13 cellular contexts compared by ENCODE assay signal in genomic region chr1:64856564-64856963, GRCh38.
DNase-seq lines count a peak whose midpoint lies in the region; ATAC-seq and TF ChIP-seq lines count a peak whose summit lies in the region.
"Had no signal": no experiment of that assay in that cellular context is flagged by ENCODE, and none has a peak within 500 bp of the region (broad histone marks: within the 10 kb centered on the region; RNA-seq: fewer than 3 reads in every experiment).

No MANE protein-coding gene starts in this region.

- TF ChIP-seq CTCF in DND-41 (IDR thresholded peaks at IDR 0.05; ENCODE audit: borderline replicate concordance, extremely low read depth, low read length, poor library complexity, severe bottlenecking) (no peak), RWPE1 (conservative IDR thresholded peaks at IDR 0.05; ENCODE audit: low read depth) (no peak)
- no peak for TF ChIP-seq CTCF in CD8-positive, alpha-beta T cell (IDR thresholded peaks at IDR 0.05)

- H3K4me1 Mint-ChIP-seq in natural killer cell treated with Interleukin-12 subunit alpha and Interleukin-12 subunit beta and Interleukin-15 and Interleukin-18, amount 100 ng/mL, for 72 hours (ENCODE audit: low read depth in 2 of 2), result peaks cover 27 to 38% of the 10 kb centered on the region in 2 donors
- peaks cover 18% of the 10 kb centered on the region for H3K4me1 Mint-ChIP-seq in CD8-positive, alpha-beta T cell (ENCODE audit: low read depth)

- DNase-seq in DND-41 (no peak), NCI-H1694 treated with DMSO at 0.1 percent for 48 hours (lab: John Stamatoyannopoulos, UW) (peak; percentile 84), cerebellar cortex (ENCODE audit: low spot score) (peak; percentile 84), RWPE1 (ENCODE audit: low spot score) (no peak), SKM-1 (lab: John Stamatoyannopoulos, UW; ENCODE audit: unreplicated experiment) (no peak), AG08395 (ENCODE audit: low spot score) (no peak)
- DNase-seq in natural killer cell treated with Interleukin-12 subunit alpha and Interleukin-12 subunit beta and Interleukin-15 and Interleukin-18, amount 100 ng/mL, for 72 hours (ENCODE audit: low spot score), result no peak
- no peak for DNase-seq in CD8-positive, alpha-beta T cell
- DNase-seq: central memory CD4-positive, alpha-beta T cell; DMS79; NCI-H748 treated with DMSO at 0.1 percent for 48 hours; stimulated activated CD4-positive, alpha-beta T cell treated with anti-CD3 and anti-CD28 coated beads, Interleukin-15, amount 100 ng/mL, for 24 hours had no signal

- H3K27ac Mint-ChIP-seq in natural killer cell treated with Interleukin-12 subunit alpha and Interleukin-12 subunit beta and Interleukin-15 and Interleukin-18, amount 100 ng/mL, for 72 hours, result peak overlapping the region; percentile 11 to 32
- no peak overlapping the region for H3K27ac Mint-ChIP-seq in CD8-positive, alpha-beta T cell
- H3K27ac Mint-ChIP-seq: stimulated activated memory B cell treated with anti-CD40 and anti-IgM and Interleukin-4, amounts not matched to agents 10 μg/mL and 1 μg/mL and 100 μg/mL, for 72 hours had no signal

- peaks cover 97% of the 10 kb centered on the region for H3K36me3 ChIP-seq in DND-41 (ENCODE audit: insufficient read depth, low read length)
- H3K36me3 ChIP-seq in CD8-positive, alpha-beta T cell (ENCODE audit: insufficient read depth, low read length), result peaks cover 73% of the 10 kb centered on the region

- no peak overlapping the region for H3K4me2 ChIP-seq in DND-41 (ENCODE audit: insufficient read depth, low read length)

- no peaks in the 10 kb centered on the region for H3K4me1 ChIP-seq in DND-41 (ENCODE audit: insufficient read depth, low read length)
- H3K4me1 ChIP-seq in CD8-positive, alpha-beta T cell (ENCODE audit: insufficient read depth, low read length), result no peaks in the 10 kb centered on the region

- no peaks in the 10 kb centered on the region for H3K79me2 ChIP-seq in DND-41 (ENCODE audit: insufficient read depth, low read length)

- CTCF ChIA-PET in CD8-positive, alpha-beta T cell (lab: Charles Lee), result interaction anchor here (3.0 kb wide), 1 partner anchor 219 kb away, joined by 9 read pairs; no protein-coding TSS in a partner anchor
- CTCF ChIA-PET in RWPE1 (lab: Yijun Ruan, JAX), result no interaction called here

- no peaks in the 10 kb centered on the region for H3K9me3 ChIP-seq in DND-41 (ENCODE audit: insufficient read depth, low read length, severe bottlenecking)
- H3K9me3 ChIP-seq in CD8-positive, alpha-beta T cell (ENCODE audit: low read length), result no peaks in the 10 kb centered on the region

- H3K4me3 ChIP-seq in DND-41 (ENCODE audit: low read depth in 1 of 2, low read length in 2 of 2), result no peak overlapping the region
- H3K4me3 ChIP-seq in CD8-positive, alpha-beta T cell (ENCODE audit: low read depth, low read length), result no peak overlapping the region

- no peak overlapping the region for H2AFZ ChIP-seq in DND-41 (ENCODE audit: low read depth, low read length)

- no peaks in the 10 kb centered on the region for H3K27me3 ChIP-seq in DND-41 (ENCODE audit: insufficient read depth, low read length, poor library complexity)
- H3K27me3 ChIP-seq in CD8-positive, alpha-beta T cell (ENCODE audit: insufficient read depth, low read length), result no peaks in the 10 kb centered on the region

- no peak overlapping the region for H3K9ac ChIP-seq in DND-41 (ENCODE audit: low read depth, low read length)

- H3K27ac ChIP-seq in DND-41 (ENCODE audit: low read length) (no peak overlapping the region), RWPE1 (no peak overlapping the region)
- H3K27ac ChIP-seq in CD8-positive, alpha-beta T cell (ENCODE audit: low read depth, low read length), result no peak overlapping the region

- H3K4me3 Mint-ChIP-seq in natural killer cell treated with Interleukin-12 subunit alpha and Interleukin-12 subunit beta and Interleukin-15 and Interleukin-18, amount 100 ng/mL, for 72 hours, result no peak overlapping the region
- H3K4me3 Mint-ChIP-seq in CD8-positive, alpha-beta T cell, result no peak overlapping the region
- H3K4me3 Mint-ChIP-seq: stimulated activated memory B cell treated with anti-CD40 and anti-IgM and Interleukin-4, amounts not matched to agents 10 μg/mL and 1 μg/mL and 100 μg/mL, for 72 hours had no signal

- intact Hi-C loops in CD8-positive, alpha-beta T cell (cut with DNase I, micrococcal nuclease), result loop anchor here in 1 of 2 experiments (2.0 to 5.0 kb wide), 2 partner anchors 20 to 221 kb away; no protein-coding TSS in a partner anchor

- H4K20me1 ChIP-seq in DND-41 (ENCODE audit: insufficient read depth, low read length), result no peaks in the 10 kb centered on the region

- H3K9me3 Mint-ChIP-seq in natural killer cell treated with Interleukin-12 subunit alpha and Interleukin-12 subunit beta and Interleukin-15 and Interleukin-18, amount 100 ng/mL, for 72 hours, result no peaks in the 10 kb centered on the region
- no peaks in the 10 kb centered on the region for H3K9me3 Mint-ChIP-seq in CD8-positive, alpha-beta T cell
- H3K9me3 Mint-ChIP-seq: stimulated activated memory B cell treated with anti-CD40 and anti-IgM and Interleukin-4, amounts not matched to agents 10 μg/mL and 1 μg/mL and 100 μg/mL, for 72 hours had no signal

- H3K27me3 Mint-ChIP-seq in natural killer cell treated with Interleukin-12 subunit alpha and Interleukin-12 subunit beta and Interleukin-15 and Interleukin-18, amount 100 ng/mL, for 72 hours, result no peaks in the 10 kb centered on the region
- no peaks in the 10 kb centered on the region for H3K27me3 Mint-ChIP-seq in CD8-positive, alpha-beta T cell (ENCODE audit: low read depth)
- H3K27me3 Mint-ChIP-seq: stimulated activated memory B cell treated with anti-CD40 and anti-IgM and Interleukin-4, amounts not matched to agents 10 μg/mL and 1 μg/mL and 100 μg/mL, for 72 hours had no signal

- H3K36me3 Mint-ChIP-seq in natural killer cell treated with Interleukin-12 subunit alpha and Interleukin-12 subunit beta and Interleukin-15 and Interleukin-18, amount 100 ng/mL, for 72 hours, result peaks cover 22% of the 10 kb centered on the region
- peaks cover 95% of the 10 kb centered on the region for H3K36me3 Mint-ChIP-seq in CD8-positive, alpha-beta T cell

- peak; percentile 35; the same call in 1 of the 3 replicates for ATAC-seq in DND-41 (ENCODE audit: insufficient read depth, low read depth)
- no peak for ATAC-seq in natural killer cell treated with Interleukin-12 subunit alpha and Interleukin-12 subunit beta and Interleukin-15 and Interleukin-18, amount 100 ng/mL, for 72 hours
- no peak for ATAC-seq in CD8-positive, alpha-beta T cell
- ATAC-seq: stimulated activated memory B cell treated with anti-CD40 and anti-IgM and Interleukin-4, amounts not matched to agents 10 μg/mL and 1 μg/mL and 100 μg/mL, for 72 hours had no signal

- POLR2A ChIA-PET in CD8-positive, alpha-beta T cell (lab: Charles Lee), result no interaction called here
- POLR2A ChIA-PET in RWPE1 (lab: Yijun Ruan, JAX; ENCODE audit: low non-redundant PET), result no interaction called here

Comparison
In these comparisons a context has a peak if more than half of its experiments do, and no peak if none do; other contexts are left out.
1. DNase-seq: peak in NCI-H1694 treated with DMSO at 0.1 percent for 48 hours (single experiment) and cerebellar cortex (single experiment); none in DND-41 (single experiment), natural killer cell treated with Interleukin-12 subunit alpha and Interleukin-12 subunit beta and Interleukin-15 and Interleukin-18, amount 100 ng/mL, for 72 hours (single experiment), CD8-positive, alpha-beta T cell (0 of 7), RWPE1 (single experiment), SKM-1 (single experiment) and AG08395 (single experiment).